8 cellular contexts compared by ENCODE assay signal in the genomic region with DNA sequence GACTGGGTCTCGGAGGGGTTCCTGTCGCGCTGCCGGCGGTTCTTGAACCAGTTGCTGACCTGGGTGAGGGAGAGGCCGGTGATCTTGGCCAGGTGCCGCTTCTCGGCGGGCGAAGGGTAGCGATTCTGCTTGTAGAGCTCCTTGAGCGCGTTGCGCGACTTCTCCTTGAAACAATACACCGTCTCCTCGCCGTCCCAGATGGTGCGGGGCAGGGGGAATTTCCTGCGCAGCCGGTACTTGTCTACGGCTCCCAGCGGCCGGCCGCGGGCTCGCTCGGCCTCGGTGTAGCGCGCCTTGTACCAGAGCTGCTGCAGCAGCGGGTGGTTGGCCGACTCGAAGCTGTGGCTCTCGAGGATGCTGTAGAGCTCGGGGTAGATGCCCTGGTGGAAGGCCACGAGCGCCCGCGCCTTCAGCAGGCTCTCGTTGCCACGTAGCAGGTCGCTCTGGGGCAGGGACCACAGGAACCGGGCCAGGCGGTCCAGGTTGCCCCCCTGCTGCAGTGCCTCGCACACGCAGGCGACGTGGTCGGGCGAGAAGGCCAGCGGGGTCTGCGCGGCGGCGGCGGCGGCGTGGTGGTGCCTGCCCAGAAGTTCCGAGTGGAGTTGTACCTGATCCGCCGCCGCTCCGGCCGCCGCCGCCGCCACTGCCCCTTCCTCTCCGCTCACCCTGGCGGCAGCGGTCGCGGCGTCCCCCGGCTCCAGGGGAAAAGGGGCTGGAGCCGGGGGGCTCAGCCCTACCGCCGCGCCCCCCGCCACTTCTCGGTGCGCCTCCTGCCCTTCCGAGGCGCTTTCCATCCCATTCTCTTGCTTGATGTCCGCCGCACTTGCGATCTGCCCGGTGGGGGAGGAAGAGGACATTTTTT. TPM values are rescaled to one million over a fixed set of nuclear protein-coding genes. Genes with fewer than 3 reads are reported as not detected.
A peak's percentile ranks its signal among the peaks of the same experiment; 100 is the strongest.
DNase-seq lines count a peak whose midpoint lies in the region; ATAC-seq, FAIRE-seq and TF ChIP-seq lines count a peak whose summit lies in the region.

No MANE protein-coding gene starts in this region.

- peaks cover 72% of the 10 kb centered on the region for H3K27me3 Mint-ChIP-seq in T-helper 17 cell

- TF ChIP-seq CTCF in AG09309 (IDR thresholded peaks at IDR 0.05; ENCODE audit: control insufficient read depth, insufficient read depth, low read depth, low read length, missing control alignments): no peak

- H3K4me3 ChIP-seq in AG09309 (ENCODE audit: control insufficient read depth, low read depth, low read length): peak overlapping the region; percentile 84

- ATAC-seq in GM18511 (IDR thresholded peaks at IDR 0.05; ENCODE audit: unreplicated experiment) (peak; percentile 43), T-helper 17 cell (peak; percentile 48), left lobe of liver (peak; percentile 74)

- H3K4me1 Mint-ChIP-seq in T-helper 17 cell: peaks cover 22% of the 10 kb centered on the region

- peaks cover 2% of the 10 kb centered on the region for H3K36me3 Mint-ChIP-seq in T-helper 17 cell (ENCODE audit: low read depth)

- H3K9me3 ChIP-seq in T-helper 17 cell (ENCODE audit: control insufficient read depth, low read length, poor library complexity, severe bottlenecking): no peaks in the 10 kb centered on the region

- H3K27ac Mint-ChIP-seq in T-helper 17 cell: no peak overlapping the region

- FAIRE-seq in RCC 7860 (lab: Jason Lieb, UNC): no peak

- no peak for DNase-seq in AG09309 (ENCODE audit: low read depth)
- DNase-seq in HT-29 (ENCODE audit: low spot score): peak; percentile 55
- DNase-seq in T-helper 17 cell: no peak
- peak; percentile 39 for DNase-seq in cerebellum (ENCODE audit: low spot score)
- DNase-seq in left lobe of liver (ENCODE audit: low spot score): peak; percentile 47
- peak; percentile 56 for DNase-seq in stimulated activated CD8-positive, alpha-beta memory T cell treated with anti-CD3 and anti-CD28 coated beads, Interleukin-4, amount 100 ng/mL, for 48 hours
- no peak for DNase-seq in RCC 7860 (ENCODE audit: low spot score)

- peak overlapping the region; percentile 91 for H3K4me3 Mint-ChIP-seq in T-helper 17 cell

RNA-seq across cellular contexts. Expression of a gene that starts 0.7 kb away (rescaled TPM):
- total RNA-seq in HT-29 (2014; rRNA removed; shearing (Covaris generic)): 7.5 and 8.1 TPM in 2 replicates
- total RNA-seq in T-helper 17 cell (not detected), cerebellum (1.3 TPM), left lobe of liver (0.10 TPM)

RNA-seq across cellular contexts. Expression of a gene that starts 11.1 kb away (rescaled TPM):
- total RNA-seq in HT-29 (2014; rRNA removed; shearing (Covaris generic)): 14.0 and 14.5 TPM in 2 replicates
- total RNA-seq in T-helper 17 cell (10 to 100 TPM; 16.1 to 19.5 TPM), cerebellum (71.0 TPM), left lobe of liver (8.5 TPM)

Comparison
In these comparisons a context has a peak if more than half of its experiments do, and no peak if none do; other contexts are left out.
1. DNase-seq: peak in HT-29 (single experiment), cerebellum (single experiment), left lobe of liver (single experiment) and stimulated activated CD8-positive, alpha-beta memory T cell treated with anti-CD3 and anti-CD28 coated beads, Interleukin-4, amount 100 ng/mL, for 48 hours (single experiment); none in AG09309 (single experiment), T-helper 17 cell (0 of 3) and RCC 7860 (single experiment).
2. Peak in every context shown above with its lines, with median percentiles within 50 percentile points of each other: ATAC-seq.